8 cellular contexts compared by ENCODE assay signal in the genomic region with DNA sequence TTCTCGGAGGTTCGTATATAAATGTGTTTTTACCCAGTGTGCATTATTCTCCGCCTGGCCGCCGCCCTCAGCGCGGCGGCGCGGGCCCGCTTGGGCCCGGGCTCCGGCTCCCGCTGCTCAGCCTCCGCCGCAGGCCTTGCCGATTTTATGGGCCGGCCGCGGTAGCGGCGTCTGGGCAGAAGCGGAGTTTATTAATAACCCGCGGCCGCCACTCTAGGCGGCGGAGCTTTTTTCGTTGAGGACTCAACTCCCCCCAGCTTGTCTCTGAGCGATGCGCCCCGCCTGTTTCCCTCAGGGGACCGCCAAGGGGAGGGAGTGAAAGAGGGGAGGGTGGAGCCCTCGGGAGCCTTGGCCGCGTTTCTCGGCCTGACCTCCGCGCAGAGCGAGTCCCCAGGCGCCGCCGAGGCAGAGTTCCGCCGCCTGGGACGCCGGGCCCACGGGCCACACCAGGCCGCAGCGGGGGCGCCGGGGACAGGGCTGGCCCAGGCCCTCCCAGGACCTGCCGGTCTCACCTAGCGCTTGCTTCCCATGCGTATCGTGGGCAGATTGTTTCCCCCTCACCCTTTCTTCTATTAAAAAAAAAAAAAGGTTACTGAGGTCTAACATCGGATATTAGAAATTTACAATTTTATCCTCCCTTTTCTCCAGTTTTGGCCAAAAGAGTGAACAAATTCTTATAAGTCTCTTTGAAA. TPM values are rescaled to one million over a fixed set of nuclear protein-coding genes. Genes with fewer than 3 reads are reported as not detected.
DNase-seq lines count a peak whose midpoint lies in the region; TF ChIP-seq lines count a peak whose summit lies in the region.

No MANE protein-coding gene starts in this region.

- no peak overlapping the region for H3T11ph ChIP-seq in H9 (ENCODE audit: low read length)

- H4K5ac ChIP-seq in H9 (ENCODE audit: insufficient read length, low read depth, low read length) = no peak overlapping the region

- no peak overlapping the region for H2BK120ac ChIP-seq in H9 (ENCODE audit: low read depth, low read length, poor library complexity, severe bottlenecking)

- no peaks in the 10 kb centered on the region for H3K9me3 Mint-ChIP-seq in H9
- no peaks in the 10 kb centered on the region for H3K9me3 Mint-ChIP-seq in activated naive CD4-positive, alpha-beta T cell treated with anti-CD3 and anti-CD28 coated beads, Interleukin-2, amount 50 U/mL, for 24 hours

- no peak overlapping the region for H2BK5ac ChIP-seq in H9 (ENCODE audit: insufficient read length, low read length)

- H2BK15ac ChIP-seq in H9 (ENCODE audit: low read depth, low read length) = no peak overlapping the region

- no CpG with 5 or more reads among the region's 57 CpGs for WGBS in H9 (ENCODE audit: extremely low coverage, insufficient read length, low lambda C conversion rate)

- H4K8ac ChIP-seq in H9 (replicated peaks; ENCODE audit: insufficient read length, low read depth, low read length) = no peak overlapping the region

- peak overlapping the region; percentile 82 for H3K9ac ChIP-seq in H9 (ENCODE audit: extremely low read depth, insufficient read length, low read length)

- H4K20me1 ChIP-seq in H9 (ENCODE audit: control insufficient read depth, insufficient read depth, insufficient read length) = no peaks in the 10 kb centered on the region

- peak overlapping the region; percentile 80 for H3K18ac ChIP-seq in H9 (ENCODE audit: insufficient read length, low read depth, low read length)

- H3K9me3 ChIP-seq in H9 (ENCODE audit: control insufficient read depth, low read depth, low read length) (no peaks in the 10 kb centered on the region), MG63 (no peaks in the 10 kb centered on the region), SJSA1 (replicated peaks) (no peaks in the 10 kb centered on the region)

- no peaks in the 10 kb centered on the region for H3K27me3 Mint-ChIP-seq in H9 (ENCODE audit: low read depth)
- no peaks in the 10 kb centered on the region for H3K27me3 Mint-ChIP-seq in activated naive CD4-positive, alpha-beta T cell treated with anti-CD3 and anti-CD28 coated beads, Interleukin-2, amount 50 U/mL, for 24 hours

- H2BK20ac ChIP-seq in H9 (ENCODE audit: low read depth, low read length, poor library complexity, severe bottlenecking) = no peak overlapping the region

- peaks cover 13 to 14% of the 10 kb centered on the region in 2 experiments for H3K4me1 Mint-ChIP-seq in H9
- peaks cover 25% of the 10 kb centered on the region for H3K4me1 Mint-ChIP-seq in activated naive CD4-positive, alpha-beta T cell treated with anti-CD3 and anti-CD28 coated beads, Interleukin-2, amount 50 U/mL, for 24 hours

- DNase-seq in GM03348 (ENCODE audit: low spot score) (peak; percentile 91), H9 (no peak), MG63 (peak; percentile 90), SJSA1 (ENCODE audit: low read depth in 1 of 2, low spot score in 2 of 2) (peak; percentile 81 to 87), globus pallidus (ENCODE audit: low spot score) (peak; percentile 93), occipital lobe (lab: John Stamatoyannopoulos, UW) (peak; percentile 85)

- H3K27me3 ChIP-seq in H9 (ENCODE audit: insufficient read depth, low read length) = no peaks in the 10 kb centered on the region
- H3K27me3 ChIP-seq in MG63 = no peaks in the 10 kb centered on the region
- no peaks in the 10 kb centered on the region for H3K27me3 ChIP-seq in SJSA1 (replicated peaks)

- peak overlapping the region; percentile 4; the same call in 1 of the 2 replicates for H3K4ac ChIP-seq in H9 (ENCODE audit: low read depth, low read length)

- H3K56ac ChIP-seq in H9 (ENCODE audit: insufficient read length, low read depth, low read length) = no peak overlapping the region

- H4K91ac ChIP-seq in H9 (ENCODE audit: insufficient read length, low read depth, low read length) = no peak overlapping the region

- peak overlapping the region; percentile 81 to 97 (median 94) for H3K27ac Mint-ChIP-seq in H9
- peak overlapping the region; percentile 99 for H3K27ac Mint-ChIP-seq in activated naive CD4-positive, alpha-beta T cell treated with anti-CD3 and anti-CD28 coated beads, Interleukin-2, amount 50 U/mL, for 24 hours

- no peak overlapping the region for H3K23ac ChIP-seq in H9 (ENCODE audit: insufficient read length, low read depth, low read length)

- H3K4me3 ChIP-seq in MG63 (peak overlapping the region; percentile 63), SJSA1 (peak overlapping the region; percentile 72)

- H3K79me2 ChIP-seq in H9 (ENCODE audit: insufficient read depth, low read length) = peaks cover 4% of the 10 kb centered on the region; the same call in 1 of the 2 replicates

- H2AK5ac ChIP-seq in H9 (ENCODE audit: insufficient read length, low read length) = no peak overlapping the region

- peak overlapping the region; percentile 78 for H3K14ac ChIP-seq in H9 (ENCODE audit: insufficient read depth, low read length)

- H3K27ac ChIP-seq in H9 (ENCODE audit: insufficient read length, low read depth, low read length) = peak overlapping the region; percentile 10
- H3K27ac ChIP-seq in SJSA1 = peak overlapping the region; percentile 99
- peak overlapping the region; percentile 82 for H3K27ac ChIP-seq in temporal lobe (ENCODE audit: low read depth, low read length)

- peak overlapping the region; percentile 95 to 96 for H3K4me3 Mint-ChIP-seq in H9
- H3K4me3 Mint-ChIP-seq in activated naive CD4-positive, alpha-beta T cell treated with anti-CD3 and anti-CD28 coated beads, Interleukin-2, amount 50 U/mL, for 24 hours = peak overlapping the region; percentile 96

- H3K4me1 ChIP-seq in H9 (ENCODE audit: insufficient read depth, low read length) = no peaks in the 10 kb centered on the region
- H3K4me1 ChIP-seq in SJSA1 (replicated peaks) = peaks cover 7% of the 10 kb centered on the region

- H2AFZ ChIP-seq in H9 (ENCODE audit: low read length) = no peak overlapping the region

- H3K36me3 Mint-ChIP-seq in H9 (ENCODE audit: insufficient read depth in 1 of 3, low read depth in 3 of 3) = peaks cover 3 to 5% (median 4%) of the 10 kb centered on the region in 3 experiments; a peak in 6 of 7 replicates
- H3K36me3 Mint-ChIP-seq in activated naive CD4-positive, alpha-beta T cell treated with anti-CD3 and anti-CD28 coated beads, Interleukin-2, amount 50 U/mL, for 24 hours = peaks cover 8% of the 10 kb centered on the region

- peak overlapping the region; percentile 93 for H3K4me2 ChIP-seq in H9 (ENCODE audit: insufficient read depth, insufficient read length, low read length)

- no peak for TF ChIP-seq CTCF in H9 (conservative IDR thresholded peaks at IDR 0.05)

- H2BK12ac ChIP-seq in H9 (ENCODE audit: insufficient read length, low read depth, low read length) = no peak overlapping the region

- no peaks in the 10 kb centered on the region for H3K23me2 ChIP-seq in H9 (ENCODE audit: insufficient read length, low read depth, low read length, poor library complexity, severe bottlenecking)

- H3K36me3 ChIP-seq in MG63 (peaks cover 8% of the 10 kb centered on the region), SJSA1 (peaks cover 13% of the 10 kb centered on the region)

- H3K79me1 ChIP-seq in H9 (ENCODE audit: insufficient read depth, low read depth, low read length, poor library complexity, severe bottlenecking) = peaks cover 4% of the 10 kb centered on the region

RNA-seq across cellular contexts. Expression of gene ZNF143, which starts 0.4 kb away (rescaled TPM):
- total RNA-seq in H9 (2021) = 23.2 and 29.2 TPM in 2 replicates
- 11.4 and 22.9 TPM in 2 replicates for total RNA-seq in MG63 (2014; rRNA removed; shearing (Covaris generic); ENCODE audit: low replicate concordance)
- total RNA-seq in SJSA1 (2014; rRNA removed; shearing (Covaris generic)) = 16.9 and 24.0 TPM in 2 replicates
- total RNA-seq in occipital lobe = 33.5 TPM
- total RNA-seq in temporal lobe = 24.6 TPM

Comparison
In these comparisons a context has a peak if more than half of its experiments do, and no peak if none do; other contexts are left out.
1. H3K27ac ChIP-seq: peak in every context shown above with its lines; median percentile 99 in SJSA1; 82 in temporal lobe; 10 in H9.